Comparison of ENCODE assay signal across 9 cellular contexts in genomic region chr17:46742539-46743270, GRCh38.
DNase-seq lines count a peak whose midpoint lies in the region; ATAC-seq and TF ChIP-seq lines count a peak whose summit lies in the region.
"Had no signal": no experiment of that assay in that cellular context is flagged by ENCODE, and none has a peak within 500 bp of the region (broad histone marks: within the 10 kb centered on the region; RNA-seq: fewer than 3 reads in every experiment).

No MANE protein-coding gene starts in this region.

- no peak overlapping the region for H3K4me3 ChIP-seq in foreskin fibroblast (ENCODE audit: low read depth in 1 of 2, low read length in 2 of 2)
- H3K4me3 ChIP-seq in lower leg skin (ENCODE audit: low read depth, poor library complexity, severe bottlenecking), result no peak overlapping the region
- H3K4me3 ChIP-seq: colonic mucosa had no signal

- intact Hi-C loops in Right ventricle myocardium superior (cut with DNase I), result no loop called here
- intact Hi-C loops in cardiac septum (cut with DNase I), result loop anchor here (2.0 kb wide), 1 partner anchor 22 kb away; no protein-coding TSS in a partner anchor
- intact Hi-C loops in lower leg skin (cut with DNase I; ENCODE audit: low total_unique reads), result no loop called here

- no peak for DNase-seq in Right ventricle myocardium superior
- no peak for DNase-seq in cardiac septum (ENCODE audit: low spot score)
- peak; percentile 7 to 19 for DNase-seq in SW 1271 (lab: John Stamatoyannopoulos, UW)
- peak; percentile 96 to 97 for DNase-seq in foreskin fibroblast
- DNase-seq in 8988T, result no peak
- no peak for DNase-seq in lower leg skin (ENCODE audit: low spot score in 2 of 2)
- no peak for DNase-seq in NOMO-1 treated with dmso at 0.1 percent for 144 hours (lab: John Stamatoyannopoulos, UW; ENCODE audit: unreplicated experiment)
- DNase-seq in NCI-H2107 (lab: John Stamatoyannopoulos, UW), result no peak
- DNase-seq: colonic mucosa had no signal

- WGBS in lower leg skin, 2 donors, result 57 to 75% methylated on average over 7 of the region's 7 CpGs

- peak; percentile 87 for ATAC-seq in Right ventricle myocardium superior (ENCODE audit: poor library complexity)

- TF ChIP-seq POLR2A in lower leg skin (IDR thresholded peaks at IDR 0.05), result no peak

- TF ChIP-seq CTCF in foreskin fibroblast (IDR thresholded peaks at IDR 0.05; ENCODE audit: low read depth, low read length) (no peak), lower leg skin (IDR thresholded peaks at IDR 0.05) (no peak)

Comparison
In these comparisons a context has a peak if more than half of its experiments do, and no peak if none do; other contexts are left out.
1. DNase-seq: peak in SW 1271 (2 of 2) and foreskin fibroblast (2 of 2); none in Right ventricle myocardium superior (single experiment), cardiac septum (single experiment), 8988T (single experiment), lower leg skin (0 of 2), NOMO-1 treated with dmso at 0.1 percent for 144 hours (single experiment) and NCI-H2107 (single experiment).